In genomic region chr6:111791415-111791814, GRCh38 we compare ENCODE assay signal across 15 cellular contexts.
DNase-seq lines count a peak whose midpoint lies in the region; ATAC-seq, FAIRE-seq and TF ChIP-seq lines count a peak whose summit lies in the region.
"Had no signal": no experiment of that assay in that cellular context is flagged by ENCODE, and none has a peak within 500 bp of the region (broad histone marks: within the 10 kb centered on the region; RNA-seq: fewer than 3 reads in every experiment).

No MANE protein-coding gene starts in this region.

- no peak for ATAC-seq in activated naive CD4-positive, alpha-beta T cell treated with anti-CD3 and anti-CD28 coated beads, Interleukin-2, amount 50 U/mL, for 72 hours
- no peak for ATAC-seq in GM21367 (IDR thresholded peaks at IDR 0.05; ENCODE audit: unreplicated experiment)

- H3K4me3 Mint-ChIP-seq in endothelial cell (ENCODE audit: unreplicated experiment) (no peak overlapping the region), neural progenitor cell (no peak overlapping the region)
- H3K4me3 Mint-ChIP-seq: central memory CD8-positive, alpha-beta T cell had no signal

- peaks cover 16% of the 10 kb centered on the region for H4K20me1 ChIP-seq in neural progenitor cell (ENCODE audit: low read depth)

- H3K79me2 ChIP-seq in neural progenitor cell (ENCODE audit: low read depth), result peaks cover 26% of the 10 kb centered on the region

- DNase-seq in activated naive CD4-positive, alpha-beta T cell treated with anti-CD3 and anti-CD28 coated beads, Interleukin-2, amount 50 U/mL, for 72 hours (ENCODE audit: low spot score in 2 of 2), result no peak
- no peak for DNase-seq in activated naive CD4-positive, alpha-beta T cell treated with anti-CD3 and anti-CD28 coated beads, Interleukin-2, amount 50 U/mL, for 16 hours
- DNase-seq in RCC 7860 (ENCODE audit: low spot score) (peak; percentile 21), endothelial cell (ENCODE audit: low spot score) (no peak), neural progenitor cell (ENCODE audit: low spot score) (no peak), SW480 (ENCODE audit: low spot score) (no peak)
- DNase-seq in stimulated activated naive CD4-positive, alpha-beta T cell (lab: John Stamatoyannopoulos, UW), result no peak
- DNase-seq: DMS79, midbrain, NCI-H1436 treated with DMSO at 0.1 percent for 48 hours, stomach had no signal

- no peak overlapping the region for H3K4me2 ChIP-seq in neural progenitor cell

- peaks cover 32% of the 10 kb centered on the region for H3K4me1 ChIP-seq in neural progenitor cell

- no peak for FAIRE-seq in RCC 7860 (lab: Jason Lieb, UNC)

- H3K9ac ChIP-seq in neural progenitor cell, result no peak overlapping the region

- H3K4me1 Mint-ChIP-seq in endothelial cell (ENCODE audit: unreplicated experiment) (peaks cover 41% of the 10 kb centered on the region), neural progenitor cell (peaks cover 47% of the 10 kb centered on the region)

- H3K4me3 ChIP-seq in neural progenitor cell, result no peak overlapping the region
- H3K4me3 ChIP-seq: HAP-1 had no signal

- no peaks in the 10 kb centered on the region for H3K27me3 ChIP-seq in neural progenitor cell
- H3K27me3 ChIP-seq: stomach had no signal

- no peak overlapping the region for H3K27ac ChIP-seq in neural progenitor cell
- H3K27ac ChIP-seq: epithelial cell of prostate had no signal

- H3K9me3 Mint-ChIP-seq in activated naive CD4-positive, alpha-beta T cell treated with anti-CD3 and anti-CD28 coated beads, Interleukin-2, amount 50 U/mL, for 72 hours, result peaks cover 0 to 4% of the 10 kb centered on the region in 2 donors
- H3K9me3 Mint-ChIP-seq in endothelial cell (ENCODE audit: unreplicated experiment), result no peaks in the 10 kb centered on the region
- H3K9me3 Mint-ChIP-seq in neural progenitor cell, result peaks cover 4% of the 10 kb centered on the region
- H3K9me3 Mint-ChIP-seq: central memory CD8-positive, alpha-beta T cell had no signal

- no peaks in the 10 kb centered on the region for H3K9me3 ChIP-seq in neural progenitor cell (ENCODE audit: low read depth)
- H3K9me3 ChIP-seq: HAP-1, stomach had no signal

- no peaks in the 10 kb centered on the region for H3K36me3 ChIP-seq in neural progenitor cell
- H3K36me3 ChIP-seq: HAP-1, stomach had no signal

- H3K27me3 Mint-ChIP-seq in endothelial cell (ENCODE audit: unreplicated experiment) (peaks cover 8% of the 10 kb centered on the region), neural progenitor cell (ENCODE audit: insufficient read depth, low read depth) (peaks cover 4% of the 10 kb centered on the region)
- H3K27me3 Mint-ChIP-seq: central memory CD8-positive, alpha-beta T cell had no signal

- H2AFZ ChIP-seq in neural progenitor cell (replicated peaks), result no peak overlapping the region

- peaks cover 18 to 25% of the 10 kb centered on the region in 2 donors for H3K36me3 Mint-ChIP-seq in activated naive CD4-positive, alpha-beta T cell treated with anti-CD3 and anti-CD28 coated beads, Interleukin-2, amount 50 U/mL, for 72 hours
- H3K36me3 Mint-ChIP-seq in endothelial cell (ENCODE audit: low read depth, unreplicated experiment), result peaks cover 6% of the 10 kb centered on the region
- peaks cover 18% of the 10 kb centered on the region for H3K36me3 Mint-ChIP-seq in neural progenitor cell

- H3K27ac Mint-ChIP-seq in activated naive CD4-positive, alpha-beta T cell treated with anti-CD3 and anti-CD28 coated beads, Interleukin-2, amount 50 U/mL, for 72 hours, result peak overlapping the region; percentile 39 to 97
- H3K27ac Mint-ChIP-seq in endothelial cell (ENCODE audit: unreplicated experiment) (peak overlapping the region; percentile 3), neural progenitor cell (peak overlapping the region; percentile 23)

- no peak for TF ChIP-seq CTCF in endothelial cell (IDR thresholded peaks at IDR 0.05; ENCODE audit: unreplicated experiment)
- no peak for TF ChIP-seq CTCF in neural progenitor cell (IDR thresholded peaks at IDR 0.05)

- H3F3A ChIP-seq in neural progenitor cell (ENCODE audit: low read depth), result peaks cover 20% of the 10 kb centered on the region

Comparison
In these comparisons a context has a peak if more than half of its experiments do, and no peak if none do; other contexts are left out.
1. H3K27ac Mint-ChIP-seq: peak in every context shown above with its lines; median percentile 68 in activated naive CD4-positive, alpha-beta T cell treated with anti-CD3 and anti-CD28 coated beads, Interleukin-2, amount 50 U/mL, for 72 hours; 23 in neural progenitor cell; 3 in endothelial cell.